ENCODE assay signal across 9 cellular contexts in genomic region chr2:46298272-46298521, GRCh38. TPM values are rescaled to one million over a fixed set of nuclear protein-coding genes. Genes with fewer than 3 reads are reported as not detected.
A peak's percentile ranks its signal among the peaks of the same experiment; 100 is the strongest.
DNase-seq lines count a peak whose midpoint lies in the region; ATAC-seq, FAIRE-seq and TF ChIP-seq lines count a peak whose summit lies in the region.
"Had no signal": no experiment of that assay in that cellular context is flagged by ENCODE, and none has a peak within 500 bp of the region (broad histone marks: within the 10 kb centered on the region; RNA-seq: fewer than 3 reads in every experiment).

No MANE protein-coding gene starts in this region.

- no peak for TF ChIP-seq POLR2A in A549 (IDR thresholded peaks at IDR 0.05; ENCODE audit: low read length)

- no peak for ATAC-seq in A549
- no peak for ATAC-seq in naive thymus-derived CD4-positive, alpha-beta T cell
- no peak for ATAC-seq in GM21619 (IDR thresholded peaks at IDR 0.05; ENCODE audit: unreplicated experiment)
- no peak for ATAC-seq in HG02938 (IDR thresholded peaks at IDR 0.05; ENCODE audit: unreplicated experiment)

- H3K27me3 Mint-ChIP-seq in naive thymus-derived CD4-positive, alpha-beta T cell = peaks cover 18 to 90% (median 55%) of the 10 kb centered on the region in 5 donors

- H3K4me3 ChIP-seq in A549 = peak overlapping the region; percentile 92
- H3K4me3 ChIP-seq in PC-9 = peak overlapping the region; percentile 80
- H3K4me3 ChIP-seq in effector memory CD4-positive, alpha-beta T cell (ENCODE audit: insufficient read depth, low read depth, low read length, poor library complexity, severe bottlenecking) = peak overlapping the region; percentile 63
- H3K4me3 ChIP-seq in naive thymus-derived CD4-positive, alpha-beta T cell (ENCODE audit: low read length) = peak overlapping the region; percentile 74

- peaks cover 56% of the 10 kb centered on the region for H3K79me2 ChIP-seq in PC-9 (ENCODE audit: low read depth)

- no peak for TF ChIP-seq RAD21 in A549 (conservative IDR thresholded peaks at IDR 0.05 in 1 of 2, IDR thresholded peaks at IDR 0.05 in 1 of 2)

- POLR2A ChIA-PET in A549 (lab: Yijun Ruan, JAX) (interaction anchor here (1.6 to 2.3 kb wide), 3 partner anchors 15 to 68 kb away, joined by 6 to 22 read pairs (median 6); no protein-coding TSS in a partner anchor), PC-9 (lab: Charles Lee; ENCODE audit: unreplicated experiment) (no interaction called here)
- POLR2A ChIA-PET in naive thymus-derived CD4-positive, alpha-beta T cell (lab: Charles Lee) = no interaction called here

- H3K27ac Mint-ChIP-seq in naive thymus-derived CD4-positive, alpha-beta T cell = peak overlapping the region in 4 of 9 donors; percentile 17 to 67 (median 50)

- no peak for FAIRE-seq in A549 (lab: Jason Lieb, UNC)

- H3K9me3 ChIP-seq in A549 (no peaks in the 10 kb centered on the region), PC-9 (ENCODE audit: insufficient read depth, low read depth) (no peaks in the 10 kb centered on the region)
- no peaks in the 10 kb centered on the region for H3K9me3 ChIP-seq in effector memory CD4-positive, alpha-beta T cell (ENCODE audit: control insufficient read depth, low read length)
- no peaks in the 10 kb centered on the region for H3K9me3 ChIP-seq in naive thymus-derived CD4-positive, alpha-beta T cell (ENCODE audit: control insufficient read depth in 2 of 3, low read length in 3 of 3)

- H3K4me1 Mint-ChIP-seq in naive thymus-derived CD4-positive, alpha-beta T cell = peaks cover 18 to 41% (median 28%) of the 10 kb centered on the region in 7 donors

- peaks cover 0 to 3% (median 0%) of the 10 kb centered on the region in 5 donors for H3K36me3 Mint-ChIP-seq in naive thymus-derived CD4-positive, alpha-beta T cell

- H3K9me2 ChIP-seq in PC-9 (ENCODE audit: insufficient read depth) = no peaks in the 10 kb centered on the region

- H3K4me3 Mint-ChIP-seq in naive thymus-derived CD4-positive, alpha-beta T cell = peak overlapping the region; percentile 84 to 95 (median 92)

- peaks cover 20% of the 10 kb centered on the region for H4K20me1 ChIP-seq in PC-9 (ENCODE audit: insufficient read depth)

- no TSS peak for BruUV-seq in PC-9 (replicated peaks; lab: Mats Ljungman, UMichigan)

- peak overlapping the region; percentile 74 for H2AFZ ChIP-seq in PC-9

- H3K36me3 ChIP-seq in PC-9 (ENCODE audit: low read depth) = no peaks in the 10 kb centered on the region
- no peaks in the 10 kb centered on the region for H3K36me3 ChIP-seq in effector memory CD4-positive, alpha-beta T cell (ENCODE audit: control insufficient read depth, insufficient read depth, low read length)
- H3K36me3 ChIP-seq in naive thymus-derived CD4-positive, alpha-beta T cell (ENCODE audit: control insufficient read depth in 2 of 3, insufficient read depth in 3 of 3, low read length in 3 of 3) = no peaks in the 10 kb centered on the region

- TF ChIP-seq CTCF in A549 (IDR thresholded peaks at IDR 0.05) = no peak; the same call in 2 of the 3 replicates
- no peak for TF ChIP-seq CTCF in PC-9 (conservative IDR thresholded peaks at IDR 0.05)

- WGBS in A549 (ENCODE audit: missing lambda C conversion rate) = 6% methylated on average over 19 of the region's 19 CpGs

- peak overlapping the region; percentile 81 to 91 for H3K27ac ChIP-seq in A549
- H3K27ac ChIP-seq in PC-9 = peak overlapping the region; percentile 87
- no peak overlapping the region for H3K27ac ChIP-seq in effector memory CD4-positive, alpha-beta T cell (ENCODE audit: insufficient read depth, low read length, poor library complexity, severe bottlenecking)
- H3K27ac ChIP-seq in naive thymus-derived CD4-positive, alpha-beta T cell (ENCODE audit: low read depth, low read length) = no peak overlapping the region

- peaks cover 0 to 2% (median 0%) of the 10 kb centered on the region in 11 donors for H3K9me3 Mint-ChIP-seq in naive thymus-derived CD4-positive, alpha-beta T cell

- intact Hi-C loops in PC-9 (cut with micrococcal nuclease; ENCODE audit: unreplicated experiment) = loop anchor here (2.0 to 10.0 kb wide), 5 partner anchors 73 to 306 kb away; no protein-coding TSS in a partner anchor
- intact Hi-C loops in naive thymus-derived CD4-positive, alpha-beta T cell (cut with micrococcal nuclease) = loop anchor here (2.0 to 5.0 kb wide), 3 partner anchors 61 to 647 kb away; partner anchors contain the start of gene PRKCE (in 1 of the 2)

- TF ChIP-seq EP300 in A549 (IDR thresholded peaks at IDR 0.05) = no peak

- peak overlapping the region; percentile 98 for H3K4me2 ChIP-seq in A549
- peak overlapping the region; percentile 77 for H3K4me2 ChIP-seq in PC-9

- CTCF ChIA-PET in A549 (lab: Yijun Ruan, JAX) = interaction anchor here (0.6 to 3.3 kb wide), 24 partner anchors 9 to 293 kb away, joined by 3 to 13 read pairs (median 4); no protein-coding TSS in a partner anchor
- CTCF ChIA-PET in PC-9 (lab: Charles Lee) = interaction anchor here (0.5 kb wide), 1 partner anchor 69 kb away, joined by 3 read pairs; no protein-coding TSS in a partner anchor
- CTCF ChIA-PET in naive thymus-derived CD4-positive, alpha-beta T cell (lab: Charles Lee) = no interaction called here

- H3K27me3 ChIP-seq in PC-9 (ENCODE audit: insufficient read depth, low read depth) = no peaks in the 10 kb centered on the region
- peaks cover 22% of the 10 kb centered on the region for H3K27me3 ChIP-seq in effector memory CD4-positive, alpha-beta T cell (replicated peaks; ENCODE audit: control insufficient read depth, insufficient read depth, low read length, poor library complexity, severe bottlenecking)
- H3K27me3 ChIP-seq in naive thymus-derived CD4-positive, alpha-beta T cell (ENCODE audit: control insufficient read depth in 2 of 2, insufficient read depth in 2 of 2, low read length in 2 of 2) = peaks cover 13 to 18% of the 10 kb centered on the region in 2 donors

- peaks cover 53% of the 10 kb centered on the region for H3K4me1 ChIP-seq in A549
- peaks cover 47% of the 10 kb centered on the region for H3K4me1 ChIP-seq in PC-9 (replicated peaks; ENCODE audit: insufficient read depth)
- H3K4me1 ChIP-seq in effector memory CD4-positive, alpha-beta T cell (ENCODE audit: control insufficient read depth, insufficient read depth, low read length, poor library complexity, severe bottlenecking) = peaks cover 24% of the 10 kb centered on the region
- peaks cover 18 to 26% of the 10 kb centered on the region in 2 donors for H3K4me1 ChIP-seq in naive thymus-derived CD4-positive, alpha-beta T cell (ENCODE audit: control insufficient read depth in 2 of 2, insufficient read depth in 2 of 2, low read length in 2 of 2)

- DNase-seq in A549 (ENCODE audit: low read depth in 1 of 2, low spot score in 1 of 2) (no peak), PC-9 (no peak), NCI-H1105 (lab: John Stamatoyannopoulos, UW) (no peak), NCI-H1694 (lab: John Stamatoyannopoulos, UW) (no peak)
- no peak for DNase-seq in effector memory CD4-positive, alpha-beta T cell
- peak in 2 of 9 donors; percentile 12 to 33 for DNase-seq in naive thymus-derived CD4-positive, alpha-beta T cell
- DNase-seq: NCI-H1694 treated with DMSO at 0.1 percent for 48 hours had no signal

- H3F3A ChIP-seq in PC-9 (ENCODE audit: insufficient read depth, low read depth) = peaks cover 31% of the 10 kb centered on the region; the same call in 1 of the 2 replicates

TF ChIP-seq in A549, 52 proteins besides CTCF, POLR2A, EP300 and RAD21 (continues in another document):
- TF ChIP-seq CBX2 (IDR thresholded peaks at IDR 0.05; ENCODE audit: borderline replicate concordance, low read depth) (no peak), JUN (IDR thresholded peaks at IDR 0.05) (no peak), CHD4 (IDR thresholded peaks at IDR 0.05; ENCODE audit: borderline replicate concordance) (no peak), TP53 (CRISPR knock-in tag; IDR thresholded peaks at IDR 0.05) (no peak), USF2 (IDR thresholded peaks at IDR 0.05) (no peak), ZFP36 (IDR thresholded peaks at IDR 0.05; ENCODE audit: borderline replicate concordance, partially characterized antibody) (no peak), POLR2AphosphoS2 (conservative IDR thresholded peaks at IDR 0.05; ENCODE audit: low read length) (no peak)
- TF ChIP-seq, protein P1, sequence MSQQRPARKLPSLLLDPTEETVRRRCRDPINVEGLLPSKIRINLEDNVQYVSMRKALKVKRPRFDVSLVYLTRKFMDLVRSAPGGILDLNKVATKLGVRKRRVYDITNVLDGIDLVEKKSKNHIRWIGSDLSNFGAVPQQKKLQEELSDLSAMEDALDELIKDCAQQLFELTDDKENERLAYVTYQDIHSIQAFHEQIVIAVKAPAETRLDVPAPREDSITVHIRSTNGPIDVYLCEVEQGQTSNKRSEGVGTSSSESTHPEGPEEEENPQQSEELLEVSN (IDR thresholded peaks at IDR 0.05; ENCODE audit: borderline replicate concordance, low read depth) = no peak
- TF ChIP-seq, protein P2, sequence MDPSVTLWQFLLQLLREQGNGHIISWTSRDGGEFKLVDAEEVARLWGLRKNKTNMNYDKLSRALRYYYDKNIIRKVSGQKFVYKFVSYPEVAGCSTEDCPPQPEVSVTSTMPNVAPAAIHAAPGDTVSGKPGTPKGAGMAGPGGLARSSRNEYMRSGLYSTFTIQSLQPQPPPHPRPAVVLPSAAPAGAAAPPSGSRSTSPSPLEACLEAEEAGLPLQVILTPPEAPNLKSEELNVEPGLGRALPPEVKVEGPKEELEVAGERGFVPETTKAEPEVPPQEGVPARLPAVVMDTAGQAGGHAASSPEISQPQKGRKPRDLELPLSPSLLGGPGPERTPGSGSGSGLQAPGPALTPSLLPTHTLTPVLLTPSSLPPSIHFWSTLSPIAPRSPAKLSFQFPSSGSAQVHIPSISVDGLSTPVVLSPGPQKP (IDR thresholded peaks at IDR 0.05; ENCODE audit: low read depth, low read length) = no peak

RNA-seq across cellular contexts. Expression of gene EPAS1, which starts 1.0 kb away (rescaled TPM):
- 143 and 150 TPM in 2 replicates for polyA plus RNA-seq in A549 (2011; rRNA removed)
- 60.3 and 78.5 TPM in 2 replicates for polyA plus RNA-seq in A549 (2012; cell fraction: cytosol; rRNA removed)
- polyA plus RNA-seq in A549 (2012; cell fraction: nucleus; rRNA removed) = 106 and 115 TPM in 2 replicates
- polyA plus RNA-seq in A549 (2017; fragmentation: RNase III; extraction: RNeasy Plus Mini Kit Qiagen cat#74134 plus additional on column Dnase treatment) = 111 to 128 TPM (median 122 TPM) in 3 replicates
- polyA minus RNA-seq in A549 (2011; rRNA and poly(A)+ RNA removed) = 174 and 229 TPM in 2 replicates
- total RNA-seq in PC-9 (2021) = 127 and 163 TPM in 2 replicates
- total RNA-seq in naive thymus-derived CD4-positive, alpha-beta T cell = 10 to 100 TPM in 2 of 5 experiments, 1 to 10 TPM in 3; 1.6 to 17.0 (median 6.4) TPM
- under 1 TPM in 1 of 2 donors, not detected in 1; 0.18 TPM for polyA plus RNA-seq in naive thymus-derived CD4-positive, alpha-beta T cell

Comparison
In these comparisons a context has a peak if more than half of its experiments do, and no peak if none do; other contexts are left out.
1. H3K27ac ChIP-seq: peak in A549 (2 of 2) and PC-9 (single experiment); none in effector memory CD4-positive, alpha-beta T cell (single experiment) and naive thymus-derived CD4-positive, alpha-beta T cell (single experiment).
2. Peak in every context shown above with its lines, with median percentiles within 50 percentile points of each other: H3K4me3 ChIP-seq.